11 cellular contexts compared by ENCODE assay signal in genomic region chr11:42819126-42819525, GRCh38.
"Had no signal": no experiment of that assay in that cellular context is flagged by ENCODE, and none has a peak within 500 bp of the region (broad histone marks: within the 10 kb centered on the region; RNA-seq: fewer than 3 reads in every experiment).

No MANE protein-coding gene starts in this region.

- H3K9me3 Mint-ChIP-seq: H9 had no signal

- H3K27ac ChIP-seq: GM23248 had no signal

- H3K4me1 ChIP-seq: HAP-1 had no signal

- H3K4me2 ChIP-seq: GM23338 had no signal

- H3K4me1 Mint-ChIP-seq: GM23338 had no signal

- H3K9ac ChIP-seq: GM23248 had no signal

- ATAC-seq: GM23338, HCT116 had no signal

- H2AFZ ChIP-seq: GM23248, GM23338 had no signal

- H3K4me3 ChIP-seq: GM23248, GM23338, HAP-1 had no signal

- H3K9me3 ChIP-seq: HAP-1 had no signal

- H3K36me3 ChIP-seq: HAP-1 had no signal

- DNase-seq: GM23248, GOT3, H7, H9, HCEC 1CT, HFFc6 had no signal

- H3K27ac Mint-ChIP-seq: GM23338, H9, HFFc6 had no signal

- FAIRE-seq: H1, H54 had no signal

- H3K4me3 Mint-ChIP-seq: GM23338, H9, HFFc6 had no signal
